ENCODE assay signal across 1 cellular context in the genomic region with DNA sequence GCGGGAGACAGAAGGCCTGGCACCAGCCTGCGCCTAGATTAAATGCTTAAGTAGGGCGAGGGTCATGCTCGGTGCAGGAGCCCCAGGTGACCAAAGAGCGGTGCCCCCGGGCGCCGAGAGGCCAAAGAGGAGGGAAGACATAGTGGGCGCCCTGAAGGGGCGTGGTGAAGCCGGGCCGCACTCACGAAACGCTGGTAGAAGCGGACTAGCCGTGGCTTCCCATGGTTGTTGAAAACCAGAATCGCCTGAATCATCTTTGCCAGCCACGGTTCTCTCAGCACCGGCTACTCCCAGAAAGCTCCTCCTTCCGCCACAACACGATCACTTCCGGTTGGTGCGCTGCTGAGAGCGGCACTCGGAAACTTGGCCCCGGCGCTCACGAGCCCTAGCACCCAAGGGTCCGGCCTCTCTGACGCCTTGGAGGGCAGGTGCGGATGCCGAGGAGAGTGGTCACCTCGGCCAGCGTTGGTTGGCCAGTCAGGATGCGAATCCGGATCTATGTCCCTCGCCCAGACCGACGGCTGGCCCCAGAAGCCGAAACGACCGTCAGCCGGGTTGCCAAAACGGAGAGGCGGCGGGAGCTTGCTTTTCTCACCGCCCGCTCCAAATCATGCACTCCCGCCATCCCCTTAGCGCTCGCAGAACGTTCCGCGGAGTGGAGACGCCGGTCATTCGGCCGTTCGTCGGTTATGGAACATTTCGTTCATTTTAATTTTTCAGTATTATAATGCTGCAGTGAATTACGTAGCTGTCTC.
TF ChIP-seq lines count a peak whose summit lies in the region.

AP3S2 (minus strand) TSS at position 299 of the 755 bp plus-strand sequence; CDS start at position 254, 45 bp downstream.

TF ChIP-seq in HepG2, 621 proteins besides CTCF, POLR2A, EP300 and RAD21 (continued from another document and continues in another):
- peak; percentile 83 for TF ChIP-seq TFDP1 (CRISPR knock-in tag; IDR thresholded peaks at IDR 0.05; ENCODE audit: borderline replicate concordance)
- no peak for TF ChIP-seq ZNF557 (CRISPR knock-in tag; IDR thresholded peaks at IDR 0.05)
- 0 out of 2 replicates have a peak, but pooled peaks have one; percentile 49 for TF ChIP-seq HOXA9 (CRISPR knock-in tag; IDR thresholded peaks at IDR 0.05; ENCODE audit: borderline replicate concordance)
- TF ChIP-seq, protein P1, sequence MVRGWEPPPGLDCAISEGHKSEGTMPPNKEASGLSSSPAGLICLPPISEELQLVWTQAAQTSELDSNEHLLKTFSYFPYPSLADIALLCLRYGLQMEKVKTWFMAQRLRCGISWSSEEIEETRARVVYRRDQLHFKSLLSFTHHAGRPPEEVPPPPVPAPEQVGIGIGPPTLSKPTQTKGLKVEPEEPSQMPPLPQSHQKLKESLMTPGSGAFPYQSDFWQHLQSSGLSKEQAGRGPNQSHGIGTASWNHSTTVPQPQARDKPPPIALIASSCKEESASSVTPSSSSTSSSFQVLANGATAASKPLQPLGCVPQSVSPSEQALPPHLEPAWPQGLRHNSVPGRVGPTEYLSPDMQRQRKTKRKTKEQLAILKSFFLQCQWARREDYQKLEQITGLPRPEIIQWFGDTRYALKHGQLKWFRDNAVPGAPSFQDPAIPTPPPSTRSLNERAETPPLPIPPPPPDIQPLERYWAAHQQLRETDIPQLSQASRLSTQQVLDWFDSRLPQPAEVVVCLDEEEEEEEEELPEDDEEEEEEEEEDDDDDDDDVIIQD (CRISPR knock-in tag; IDR thresholded peaks at IDR 0.05; ENCODE audit: low read depth) = peak; percentile 68
- TF ChIP-seq ZMYM4 (CRISPR knock-in tag; IDR thresholded peaks at IDR 0.05) = peak; percentile 97
- TF ChIP-seq TCF12 (IDR thresholded peaks at IDR 0.05) = no peak
- TF ChIP-seq TCF12 (CRISPR knock-in tag; IDR thresholded peaks at IDR 0.05) = 0 out of 2 replicates have a peak, but pooled peaks have one; percentile 22
- peak; percentile 57; the same call in 1 of the 2 replicates for TF ChIP-seq TFDP2 (CRISPR knock-in tag; IDR thresholded peaks at IDR 0.05)
- peak; percentile 80 for TF ChIP-seq HNRNPLL (IDR thresholded peaks at IDR 0.05; ENCODE audit: low read depth, low read length, poor library complexity, severe bottlenecking)
- peak; percentile 85 for TF ChIP-seq ZNF616 (CRISPR knock-in tag; IDR thresholded peaks at IDR 0.05; ENCODE audit: low read depth)
- TF ChIP-seq ZNF780A (CRISPR knock-in tag; IDR thresholded peaks at IDR 0.05) = peak; percentile 93; the same call in 1 of the 2 replicates
- TF ChIP-seq SNAI1 (CRISPR knock-in tag; IDR thresholded peaks at IDR 0.05; ENCODE audit: borderline replicate concordance) = no peak
- TF ChIP-seq CCDC6 (CRISPR knock-in tag; IDR thresholded peaks at IDR 0.05) = peak; percentile 95
- no peak for TF ChIP-seq HNRNPK (IDR thresholded peaks at IDR 0.05; ENCODE audit: low read depth, low read length, poor library complexity, severe bottlenecking)
- TF ChIP-seq BRCA1 (CRISPR knock-in tag; IDR thresholded peaks at IDR 0.05) = 0 out of 2 replicates have a peak, but pooled peaks have one; percentile 47
- TF ChIP-seq SRY (CRISPR knock-in tag; IDR thresholded peaks at IDR 0.05) = peak; percentile 76; the same call in 1 of the 2 replicates
- TF ChIP-seq ZSCAN12 (CRISPR knock-in tag; IDR thresholded peaks at IDR 0.05) = 0 out of 2 replicates have a peak, but pooled peaks have one; percentile 25
- no peak for TF ChIP-seq HNRNPUL1 (IDR thresholded peaks at IDR 0.05; ENCODE audit: low read depth, low read length)
- TF ChIP-seq, protein P2, sequence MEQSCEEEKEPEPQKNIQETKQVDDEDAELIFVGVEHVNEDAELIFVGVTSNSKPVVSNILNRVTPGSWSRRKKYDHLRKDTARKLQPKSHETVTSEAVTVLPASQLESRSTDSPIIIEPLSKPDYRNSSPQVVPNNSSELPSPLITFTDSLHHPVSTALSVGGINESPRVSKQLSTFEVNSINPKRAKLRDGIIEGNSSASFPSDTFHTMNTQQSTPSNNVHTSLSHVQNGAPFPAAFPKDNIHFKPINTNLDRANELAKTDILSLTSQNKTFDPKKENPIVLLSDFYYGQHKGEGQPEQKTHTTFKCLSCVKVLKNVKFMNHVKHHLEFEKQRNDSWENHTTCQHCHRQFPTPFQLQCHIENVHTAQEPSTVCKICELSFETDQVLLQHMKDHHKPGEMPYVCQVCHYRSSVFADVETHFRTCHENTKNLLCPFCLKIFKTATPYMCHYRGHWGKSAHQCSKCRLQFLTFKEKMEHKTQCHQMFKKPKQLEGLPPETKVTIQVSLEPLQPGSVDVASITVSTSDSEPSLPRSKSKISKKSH (CRISPR knock-in tag; IDR thresholded peaks at IDR 0.05; ENCODE audit: borderline replicate concordance) = peak; percentile 91
- TF ChIP-seq, protein P3, sequence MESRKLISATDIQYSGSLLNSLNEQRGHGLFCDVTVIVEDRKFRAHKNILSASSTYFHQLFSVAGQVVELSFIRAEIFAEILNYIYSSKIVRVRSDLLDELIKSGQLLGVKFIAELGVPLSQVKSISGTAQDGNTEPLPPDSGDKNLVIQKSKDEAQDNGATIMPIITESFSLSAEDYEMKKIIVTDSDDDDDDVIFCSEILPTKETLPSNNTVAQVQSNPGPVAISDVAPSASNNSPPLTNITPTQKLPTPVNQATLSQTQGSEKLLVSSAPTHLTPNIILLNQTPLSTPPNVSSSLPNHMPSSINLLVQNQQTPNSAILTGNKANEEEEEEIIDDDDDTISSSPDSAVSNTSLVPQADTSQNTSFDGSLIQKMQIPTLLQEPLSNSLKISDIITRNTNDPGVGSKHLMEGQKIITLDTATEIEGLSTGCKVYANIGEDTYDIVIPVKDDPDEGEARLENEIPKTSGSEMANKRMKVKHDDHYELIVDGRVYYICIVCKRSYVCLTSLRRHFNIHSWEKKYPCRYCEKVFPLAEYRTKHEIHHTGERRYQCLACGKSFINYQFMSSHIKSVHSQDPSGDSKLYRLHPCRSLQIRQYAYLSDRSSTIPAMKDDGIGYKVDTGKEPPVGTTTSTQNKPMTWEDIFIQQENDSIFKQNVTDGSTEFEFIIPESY (CRISPR knock-in tag; IDR thresholded peaks at IDR 0.05) = peak; percentile 77
- TF ChIP-seq PAWR (CRISPR knock-in tag; IDR thresholded peaks at IDR 0.05; ENCODE audit: borderline replicate concordance) = no peak
- TF ChIP-seq, protein P4, sequence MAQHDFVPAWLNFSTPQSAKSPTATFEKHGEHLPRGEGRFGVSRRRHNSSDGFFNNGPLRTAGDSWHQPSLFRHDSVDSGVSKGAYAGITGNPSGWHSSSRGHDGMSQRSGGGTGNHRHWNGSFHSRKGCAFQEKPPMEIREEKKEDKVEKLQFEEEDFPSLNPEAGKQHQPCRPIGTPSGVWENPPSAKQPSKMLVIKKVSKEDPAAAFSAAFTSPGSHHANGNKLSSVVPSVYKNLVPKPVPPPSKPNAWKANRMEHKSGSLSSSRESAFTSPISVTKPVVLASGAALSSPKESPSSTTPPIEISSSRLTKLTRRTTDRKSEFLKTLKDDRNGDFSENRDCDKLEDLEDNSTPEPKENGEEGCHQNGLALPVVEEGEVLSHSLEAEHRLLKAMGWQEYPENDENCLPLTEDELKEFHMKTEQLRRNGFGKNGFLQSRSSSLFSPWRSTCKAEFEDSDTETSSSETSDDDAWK (CRISPR knock-in tag; IDR thresholded peaks at IDR 0.05) = no peak
- TF ChIP-seq, protein P5, sequence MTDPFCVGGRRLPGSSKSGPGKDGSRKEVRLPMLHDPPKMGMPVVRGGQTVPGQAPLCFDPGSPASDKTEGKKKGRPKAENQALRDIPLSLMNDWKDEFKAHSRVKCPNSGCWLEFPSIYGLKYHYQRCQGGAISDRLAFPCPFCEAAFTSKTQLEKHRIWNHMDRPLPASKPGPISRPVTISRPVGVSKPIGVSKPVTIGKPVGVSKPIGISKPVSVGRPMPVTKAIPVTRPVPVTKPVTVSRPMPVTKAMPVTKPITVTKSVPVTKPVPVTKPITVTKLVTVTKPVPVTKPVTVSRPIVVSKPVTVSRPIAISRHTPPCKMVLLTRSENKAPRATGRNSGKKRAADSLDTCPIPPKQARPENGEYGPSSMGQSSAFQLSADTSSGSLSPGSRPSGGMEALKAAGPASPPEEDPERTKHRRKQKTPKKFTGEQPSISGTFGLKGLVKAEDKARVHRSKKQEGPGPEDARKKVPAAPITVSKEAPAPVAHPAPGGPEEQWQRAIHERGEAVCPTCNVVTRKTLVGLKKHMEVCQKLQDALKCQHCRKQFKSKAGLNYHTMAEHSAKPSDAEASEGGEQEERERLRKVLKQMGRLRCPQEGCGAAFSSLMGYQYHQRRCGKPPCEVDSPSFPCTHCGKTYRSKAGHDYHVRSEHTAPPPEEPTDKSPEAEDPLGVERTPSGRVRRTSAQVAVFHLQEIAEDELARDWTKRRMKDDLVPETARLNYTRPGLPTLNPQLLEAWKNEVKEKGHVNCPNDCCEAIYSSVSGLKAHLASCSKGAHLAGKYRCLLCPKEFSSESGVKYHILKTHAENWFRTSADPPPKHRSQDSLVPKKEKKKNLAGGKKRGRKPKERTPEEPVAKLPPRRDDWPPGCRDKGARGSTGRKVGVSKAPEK (CRISPR knock-in tag; IDR thresholded peaks at IDR 0.05; ENCODE audit: borderline replicate concordance) = 0 out of 2 replicates have a peak, but pooled peaks have one; percentile 73
- TF ChIP-seq ARID5B (CRISPR knock-in tag; IDR thresholded peaks at IDR 0.05) = peak; percentile 86
- peak; percentile 96 for TF ChIP-seq SALL1 (CRISPR knock-in tag; IDR thresholded peaks at IDR 0.05)
- peak; percentile 86 for TF ChIP-seq GATAD2A (CRISPR knock-in tag; IDR thresholded peaks at IDR 0.05)
- TF ChIP-seq SIX1 (CRISPR knock-in tag; IDR thresholded peaks at IDR 0.05; ENCODE audit: borderline replicate concordance) = peak; percentile 59; the same call in 1 of the 2 replicates
- peak; percentile 78; the same call in 1 of the 2 replicates for TF ChIP-seq ZNF790 (CRISPR knock-in tag; IDR thresholded peaks at IDR 0.05; ENCODE audit: borderline replicate concordance)
- TF ChIP-seq PHF20 (CRISPR knock-in tag; IDR thresholded peaks at IDR 0.05) = peak; percentile 97
- TF ChIP-seq PTBP1 (IDR thresholded peaks at IDR 0.05; ENCODE audit: low read depth, low read length, poor library complexity, severe bottlenecking) = no peak
- TF ChIP-seq ZNF614 (CRISPR knock-in tag; IDR thresholded peaks at IDR 0.05; ENCODE audit: borderline replicate concordance) = peak; percentile 97
- TF ChIP-seq ASH2L (IDR thresholded peaks at IDR 0.05; ENCODE audit: insufficient read length, low read depth, low read length) = peak; percentile 95
- peak; percentile 91 for TF ChIP-seq PITX1 (CRISPR knock-in tag; IDR thresholded peaks at IDR 0.05)
- 0 out of 2 replicates have a peak, but pooled peaks have one; percentile 55 for TF ChIP-seq GMEB2 (CRISPR knock-in tag; IDR thresholded peaks at IDR 0.05; ENCODE audit: low read depth)
